Comparison of ENCODE assay signal across 1 cellular context in the genomic region with DNA sequence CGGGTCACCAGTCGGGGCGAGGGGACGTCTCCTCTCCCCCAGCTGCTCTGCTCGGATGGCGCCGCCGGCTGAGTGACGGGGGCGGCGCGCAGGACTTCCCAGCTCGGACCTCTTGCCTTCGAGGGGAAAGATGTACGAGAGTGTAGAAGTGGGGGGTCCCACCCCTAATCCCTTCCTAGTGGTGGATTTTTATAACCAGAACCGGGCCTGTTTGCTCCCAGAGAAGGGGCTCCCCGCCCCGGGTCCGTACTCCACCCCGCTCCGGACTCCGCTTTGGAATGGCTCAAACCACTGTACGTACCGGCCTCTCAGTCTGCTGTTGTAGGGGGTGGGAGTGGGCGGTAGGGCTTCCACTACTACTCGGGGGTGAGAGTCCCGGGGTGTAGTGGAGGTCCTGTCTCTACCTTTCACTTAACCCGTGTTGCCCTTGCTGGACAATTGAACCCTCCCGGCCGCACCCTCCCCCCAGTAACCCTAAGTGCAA.
TF ChIP-seq lines count a peak whose summit lies in the region.

No MANE protein-coding gene starts in this region.

TF ChIP-seq in HCT116, 20 proteins besides CTCF, POLR2A, EP300 and RAD21:
- TF ChIP-seq, protein P1, sequence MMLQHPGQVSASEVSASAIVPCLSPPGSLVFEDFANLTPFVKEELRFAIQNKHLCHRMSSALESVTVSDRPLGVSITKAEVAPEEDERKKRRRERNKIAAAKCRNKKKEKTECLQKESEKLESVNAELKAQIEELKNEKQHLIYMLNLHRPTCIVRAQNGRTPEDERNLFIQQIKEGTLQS (IDR thresholded peaks at IDR 0.05): no peak
- no peak for TF ChIP-seq JUND (IDR thresholded peaks at IDR 0.05)
- no peak for TF ChIP-seq CBX3 (IDR thresholded peaks at IDR 0.05; ENCODE audit: low read depth)
- TF ChIP-seq SP1 (IDR thresholded peaks at IDR 0.05; ENCODE audit: low read depth): no peak
- TF ChIP-seq EGR1 (IDR thresholded peaks at IDR 0.05; ENCODE audit: low read depth): no peak
- TF ChIP-seq, protein P2, sequence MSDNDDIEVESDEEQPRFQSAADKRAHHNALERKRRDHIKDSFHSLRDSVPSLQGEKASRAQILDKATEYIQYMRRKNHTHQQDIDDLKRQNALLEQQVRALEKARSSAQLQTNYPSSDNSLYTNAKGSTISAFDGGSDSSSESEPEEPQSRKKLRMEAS (IDR thresholded peaks at IDR 0.05): no peak
- TF ChIP-seq TCF7L2 (IDR thresholded peaks at IDR 0.05; ENCODE audit: borderline replicate concordance, extremely low read depth, insufficient read depth, insufficient read length): no peak
- TF ChIP-seq FOSL1 (IDR thresholded peaks at IDR 0.05; ENCODE audit: low read depth): no peak
- TF ChIP-seq EZH2phosphoT487 (IDR thresholded peaks at IDR 0.05; ENCODE audit: borderline replicate concordance): no peak
- TF ChIP-seq ZFX (IDR thresholded peaks at IDR 0.05): no peak
